Comparison of ENCODE assay signal across 39 cellular contexts in genomic region chr5:38574009-38574408, GRCh38. TPM values are rescaled to one million over a fixed set of nuclear protein-coding genes. Genes with fewer than 3 reads are reported as not detected.
"Had no signal": no experiment of that assay in that cellular context is flagged by ENCODE, and none has a peak within 500 bp of the region (broad histone marks: within the 10 kb centered on the region; RNA-seq: fewer than 3 reads in every experiment).

No MANE protein-coding gene starts in this region.

- H3K9me3 Mint-ChIP-seq: activated naive CD4-positive, alpha-beta T cell treated with anti-CD3 and anti-CD28 coated beads for 36 hours; activated naive CD4-positive, alpha-beta T cell treated with anti-CD3 and anti-CD28 coated beads, Interleukin-2, amount 10 ng/mL, durations not matched to agents 7 days and 5 days; activated naive CD4-positive, alpha-beta T cell treated with anti-CD3 and anti-CD28 coated beads, Interleukin-2, amount 50 U/mL, for 24 hours; activated naive CD4-positive, alpha-beta T cell treated with anti-CD3 and anti-CD28 coated beads, Interleukin-2, amount 50 U/mL, for 72 hours; activated naive CD8-positive, alpha-beta T cell treated with anti-CD3 and anti-CD28 coated beads for 36 hours; activated naive CD8-positive, alpha-beta T cell treated with anti-CD3 and anti-CD28 coated beads, Interleukin-2, amount 10 ng/mL, durations not matched to agents 7 days and 5 days; activated naive CD8-positive, alpha-beta T cell treated with anti-CD3 and anti-CD28 coated beads, Interleukin-2, amount 50 U/mL, for 24 hours; activated T-cell treated with anti-CD3 and anti-CD28 coated beads, Interleukin-2, amount 50 U/mL, for 24 hours; activated T-cell treated with anti-CD3 and anti-CD28 coated beads, Interleukin-2, amount 50 U/mL, for 4 hours; activated T-cell treated with anti-CD3 and anti-CD28 coated beads, Interleukin-2, amount 50 U/mL, for 72 hours; activated T-helper 1 cell treated with anti-CD3 and anti-CD28 coated beads, Interleukin-12 subunit alpha, Interleukin-12 subunit beta, Interleukin-2, Interleukin-4 antibody, amounts not matched to agents 30 ng/mL and 10 ng/mL and 1 ng/mL, durations not matched to agents 14 hours and 24 hours and 36 hours; activated T-helper 17 cell treated with anti-CD3 and anti-CD28 coated beads, Interleukin-2, amount 50 U/mL, for 72 hours; activated T-helper 2 cell treated with anti-CD3 and anti-CD28 coated beads, Interferon-gamma antibody, Interleukin-2, Interleukin-4, amounts not matched to agents 10 μg/mL and 5 μg/mL and 100 μg/mL, durations not matched to agents 14 hours and 24 hours and 36 hours; brain; central memory CD8-positive, alpha-beta T cell had no signal

- H3K27me3 ChIP-seq: adrenal gland, ascending aorta, body of pancreas, brain microvascular endothelial cell, breast epithelium, cardiac muscle cell had no signal

- ATAC-seq: activated naive CD4-positive, alpha-beta T cell treated with anti-CD3 and anti-CD28 coated beads, Interleukin-2, amount 50 U/mL, for 72 hours; activated naive CD8-positive, alpha-beta T cell treated with anti-CD3 and anti-CD28 coated beads, Interleukin-2, amount 50 U/mL, for 24 hours; activated T-cell treated with anti-CD3 and anti-CD28 coated beads, Interleukin-2, amount 50 U/mL, for 4 hours; activated T-cell treated with anti-CD3 and anti-CD28 coated beads, Interleukin-2, amount 50 U/mL, for 72 hours; activated T-helper 17 cell treated with anti-CD3 and anti-CD28 coated beads, Interleukin-2, amount 50 U/mL, for 72 hours; body of pancreas had no signal

- H3K4me1 ChIP-seq: adrenal gland, ascending aorta, breast epithelium had no signal

- H3K36me3 Mint-ChIP-seq: activated naive CD4-positive, alpha-beta T cell treated with anti-CD3 and anti-CD28 coated beads, Interleukin-2, amount 10 ng/mL, durations not matched to agents 7 days and 5 days; activated naive CD4-positive, alpha-beta T cell treated with anti-CD3 and anti-CD28 coated beads, Interleukin-2, amount 50 U/mL, for 24 hours; activated naive CD4-positive, alpha-beta T cell treated with anti-CD3 and anti-CD28 coated beads, Interleukin-2, amount 50 U/mL, for 72 hours; activated naive CD8-positive, alpha-beta T cell; activated naive CD8-positive, alpha-beta T cell treated with anti-CD3 and anti-CD28 coated beads for 36 hours; activated naive CD8-positive, alpha-beta T cell treated with anti-CD3 and anti-CD28 coated beads, Interleukin-2, amount 10 ng/mL, durations not matched to agents 7 days and 5 days; brain had no signal

- H3K27ac Mint-ChIP-seq: activated naive CD4-positive, alpha-beta T cell treated with anti-CD3 and anti-CD28 coated beads for 36 hours; activated naive CD4-positive, alpha-beta T cell treated with anti-CD3 and anti-CD28 coated beads, Interleukin-2, amount 10 ng/mL, durations not matched to agents 7 days and 5 days; activated naive CD4-positive, alpha-beta T cell treated with anti-CD3 and anti-CD28 coated beads, Interleukin-2, amount 50 U/mL, for 24 hours; activated naive CD4-positive, alpha-beta T cell treated with anti-CD3 and anti-CD28 coated beads, Interleukin-2, amount 50 U/mL, for 72 hours; activated naive CD8-positive, alpha-beta T cell; activated naive CD8-positive, alpha-beta T cell treated with anti-CD3 and anti-CD28 coated beads for 36 hours; activated naive CD8-positive, alpha-beta T cell treated with anti-CD3 and anti-CD28 coated beads, Interleukin-2, amount 10 ng/mL, durations not matched to agents 7 days and 5 days; activated naive CD8-positive, alpha-beta T cell treated with anti-CD3 and anti-CD28 coated beads, Interleukin-2, amount 50 U/mL, for 24 hours; activated T-cell treated with anti-CD3 and anti-CD28 coated beads, Interleukin-2, amount 50 U/mL, for 24 hours; activated T-cell treated with anti-CD3 and anti-CD28 coated beads, Interleukin-2, amount 50 U/mL, for 72 hours; activated T-helper 1 cell treated with anti-CD3 and anti-CD28 coated beads, Interleukin-12 subunit alpha, Interleukin-12 subunit beta, Interleukin-2, Interleukin-4 antibody, amounts not matched to agents 30 ng/mL and 10 ng/mL and 1 ng/mL, durations not matched to agents 14 hours and 24 hours and 36 hours; activated T-helper 17 cell treated with anti-CD3 and anti-CD28 coated beads, Interleukin-2, amount 50 U/mL, for 72 hours; activated T-helper 2 cell treated with anti-CD3 and anti-CD28 coated beads, Interferon-gamma antibody, Interleukin-2, Interleukin-4, amounts not matched to agents 10 μg/mL and 5 μg/mL and 100 μg/mL, durations not matched to agents 14 hours and 24 hours and 36 hours; brain had no signal

- H3K27me3 Mint-ChIP-seq: brain had no signal

- H3K4me3 ChIP-seq: adrenal gland, ascending aorta, body of pancreas, breast epithelium, cardiac muscle cell had no signal

- H3K4me1 Mint-ChIP-seq: activated naive CD4-positive, alpha-beta T cell treated with anti-CD3 and anti-CD28 coated beads, Interleukin-2, amount 10 ng/mL, durations not matched to agents 7 days and 5 days; activated naive CD4-positive, alpha-beta T cell treated with anti-CD3 and anti-CD28 coated beads, Interleukin-2, amount 50 U/mL, for 24 hours; activated naive CD8-positive, alpha-beta T cell treated with anti-CD3 and anti-CD28 coated beads for 36 hours; activated naive CD8-positive, alpha-beta T cell treated with anti-CD3 and anti-CD28 coated beads, Interleukin-2, amount 10 ng/mL, durations not matched to agents 7 days and 5 days; activated naive CD8-positive, alpha-beta T cell treated with anti-CD3 and anti-CD28 coated beads, Interleukin-2, amount 50 U/mL, for 24 hours; activated T-helper 17 cell treated with anti-CD3 and anti-CD28 coated beads, Interleukin-2, amount 50 U/mL, for 72 hours; central memory CD8-positive, alpha-beta T cell had no signal

- FAIRE-seq: astrocyte, bronchial epithelial cell had no signal

- H3K27ac ChIP-seq: adrenal gland, ascending aorta, body of pancreas, brain microvascular endothelial cell, breast epithelium, cardiac muscle cell had no signal

- DNase-seq: activated effector memory CD4-positive, alpha-beta T cell treated with anti-CD3 and anti-CD28 coated beads, Interleukin-2, amount 50 U/mL, for 16 hours; activated effector memory CD4-positive, alpha-beta T cell treated with Interleukin-2 at 50 U/mL for 16 hours; activated gamma-delta T cell; activated gamma-delta T cell treated with Interleukin-2 at 50 U/mL for 16 hours; activated naive CD4-positive, alpha-beta T cell; activated naive CD4-positive, alpha-beta T cell treated with anti-CD3 and anti-CD28 coated beads for 36 hours; activated naive CD4-positive, alpha-beta T cell treated with anti-CD3 and anti-CD28 coated beads, Interleukin-2, amount 10 ng/mL, durations not matched to agents 7 days and 5 days; activated naive CD4-positive, alpha-beta T cell treated with anti-CD3 and anti-CD28 coated beads, Interleukin-2, amount 50 U/mL, for 16 hours; activated naive CD4-positive, alpha-beta T cell treated with Interleukin-2 at 50 U/mL for 16 hours; activated naive CD8-positive, alpha-beta T cell treated with anti-CD3 and anti-CD28 coated beads for 36 hours; activated naive CD8-positive, alpha-beta T cell treated with anti-CD3 and anti-CD28 coated beads, Interleukin-2, amount 10 ng/mL, durations not matched to agents 7 days and 5 days; activated naive CD8-positive, alpha-beta T cell treated with anti-CD3 and anti-CD28 coated beads, Interleukin-2, amount 50 U/mL, for 24 hours; activated T-cell treated with anti-CD3 and anti-CD28 coated beads, Interleukin-2, amount 50 U/mL, for 24 hours; activated T-cell treated with anti-CD3 and anti-CD28 coated beads, Interleukin-2, amount 50 U/mL, for 4 hours; activated T-cell treated with anti-CD3 and anti-CD28 coated beads, Interleukin-2, amount 50 U/mL, for 48 hours; activated T-cell treated with anti-CD3 and anti-CD28 coated beads, Interleukin-2, amount 50 U/mL, for 72 hours; adrenal gland; amniotic stem cell; amygdala; anterior cingulate cortex; aorta; body of pancreas; brain microvascular endothelial cell; caudate nucleus; central memory CD4-positive, alpha-beta T cell; cerebellar nuclear complex had no signal

- H3K9me3 ChIP-seq: adrenal gland, ascending aorta, body of pancreas, breast epithelium had no signal

- H3K4me3 Mint-ChIP-seq: activated naive CD4-positive, alpha-beta T cell treated with anti-CD3 and anti-CD28 coated beads for 36 hours; activated naive CD4-positive, alpha-beta T cell treated with anti-CD3 and anti-CD28 coated beads, Interleukin-2, amount 10 ng/mL, durations not matched to agents 7 days and 5 days; activated naive CD4-positive, alpha-beta T cell treated with anti-CD3 and anti-CD28 coated beads, Interleukin-2, amount 50 U/mL, for 24 hours; activated naive CD8-positive, alpha-beta T cell; activated naive CD8-positive, alpha-beta T cell treated with anti-CD3 and anti-CD28 coated beads for 36 hours; activated naive CD8-positive, alpha-beta T cell treated with anti-CD3 and anti-CD28 coated beads, Interleukin-2, amount 10 ng/mL, durations not matched to agents 7 days and 5 days; activated naive CD8-positive, alpha-beta T cell treated with anti-CD3 and anti-CD28 coated beads, Interleukin-2, amount 50 U/mL, for 24 hours; activated T-cell treated with anti-CD3 and anti-CD28 coated beads, Interleukin-2, amount 50 U/mL, for 24 hours; activated T-cell treated with anti-CD3 and anti-CD28 coated beads, Interleukin-2, amount 50 U/mL, for 4 hours; activated T-cell treated with anti-CD3 and anti-CD28 coated beads, Interleukin-2, amount 50 U/mL, for 72 hours; activated T-helper 1 cell treated with anti-CD3 and anti-CD28 coated beads, Interleukin-12 subunit alpha, Interleukin-12 subunit beta, Interleukin-2, Interleukin-4 antibody, amounts not matched to agents 30 ng/mL and 10 ng/mL and 1 ng/mL, durations not matched to agents 14 hours and 24 hours and 36 hours; activated T-helper 17 cell treated with anti-CD3 and anti-CD28 coated beads, Interleukin-2, amount 50 U/mL, for 72 hours; brain; central memory CD8-positive, alpha-beta T cell had no signal

- H3K36me3 ChIP-seq: adrenal gland, ascending aorta, brain microvascular endothelial cell, breast epithelium, cardiac muscle cell had no signal

RNA-seq across cellular contexts. Expression of gene LIFR, which starts 17.6 kb away (rescaled TPM):
- total RNA-seq: activated naive CD8-positive, alpha-beta T cell treated with anti-CD3 and anti-CD28 coated beads for 36 hours; activated naive CD8-positive, alpha-beta T cell treated with anti-CD3 and anti-CD28 coated beads, Interleukin-2, amount 10 ng/mL, durations not matched to agents 7 days and 5 days had no signal
